16 cellular contexts compared by ENCODE assay signal in the genomic region with DNA sequence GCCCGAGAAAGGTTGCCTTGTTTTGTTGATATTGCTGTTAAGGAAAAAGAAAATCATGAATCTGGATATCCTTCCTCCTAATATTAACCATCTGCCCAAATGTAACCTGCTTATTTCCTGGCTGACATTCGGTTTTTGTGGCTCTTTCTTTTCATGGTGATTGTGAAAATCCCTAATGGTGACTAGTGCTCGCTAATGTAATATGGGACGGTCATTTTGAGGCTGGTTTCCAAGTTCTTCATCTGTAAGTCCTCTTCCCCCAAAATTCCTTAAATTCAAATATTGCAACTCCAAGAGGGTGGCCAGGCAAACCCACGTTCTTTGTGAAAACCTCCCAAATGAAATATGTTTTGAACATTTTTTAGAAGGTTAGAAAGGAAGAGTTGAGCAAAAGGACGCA.
A peak's percentile ranks its signal among the peaks of the same experiment; 100 is the strongest.
DNase-seq lines count a peak whose midpoint lies in the region; ATAC-seq and TF ChIP-seq lines count a peak whose summit lies in the region.
"Had no signal": no experiment of that assay in that cellular context is flagged by ENCODE, and none has a peak within 500 bp of the region (broad histone marks: within the 10 kb centered on the region; RNA-seq: fewer than 3 reads in every experiment).

No MANE protein-coding gene starts in this region.

- no peak overlapping the region for H3K9ac ChIP-seq in IMR-90 (ENCODE audit: low read depth, low read length)
- H3K9ac ChIP-seq in mesenchymal stem cell (ENCODE audit: low read length): no peak overlapping the region
- H3K9ac ChIP-seq: BLaER1 had no signal

- no peak overlapping the region for H2AK9ac ChIP-seq in IMR-90 (replicated peaks; ENCODE audit: low read depth, low read length, poor library complexity)

- TF ChIP-seq POLR2A in IMR-90 (IDR thresholded peaks at IDR 0.05; ENCODE audit: low read depth, low read length): no peak

- H3K4me1 ChIP-seq in IMR-90 (ENCODE audit: control insufficient read depth, insufficient read depth, low read length) (peaks cover 12% of the 10 kb centered on the region), mesenchymal stem cell (ENCODE audit: control insufficient read depth, insufficient read depth, low read depth, low read length) (peaks cover 5% of the 10 kb centered on the region)
- H3K4me1 ChIP-seq: BLaER1 had no signal

- peaks cover 7% of the 10 kb centered on the region for H3K9me1 ChIP-seq in IMR-90 (ENCODE audit: insufficient read depth, low read length)

- CTCF ChIA-PET in IMR-90 (lab: Yijun Ruan, JAX): interaction anchor here (1.3 kb wide), 1 partner anchor 130 kb away, joined by 4 read pairs; no protein-coding TSS in a partner anchor

- TF ChIP-seq RAD21 in IMR-90 (IDR thresholded peaks at IDR 0.05; ENCODE audit: low read length): no peak

- H2BK15ac ChIP-seq in IMR-90 (ENCODE audit: low read depth, low read length) (peak overlapping the region; percentile 87; the same call in 2 of the 3 replicates), mesenchymal stem cell (ENCODE audit: low read depth, poor library complexity, severe bottlenecking) (no peak overlapping the region)

- POLR2A ChIA-PET in IMR-90 (lab: Charles Lee; ENCODE audit: unreplicated experiment): no interaction called here

- H3K9me3 ChIP-seq in IMR-90 (ENCODE audit: control insufficient read depth, insufficient read depth, low read length): no peaks in the 10 kb centered on the region
- no peaks in the 10 kb centered on the region for H3K9me3 ChIP-seq in mesenchymal stem cell (ENCODE audit: control insufficient read depth, low read length)
- H3K9me3 ChIP-seq: BLaER1 had no signal

- no peak for ATAC-seq in IMR-90 (ENCODE audit: low read depth)
- ATAC-seq in GM18520 (IDR thresholded peaks at IDR 0.05; ENCODE audit: unreplicated experiment): no peak
- no peak for ATAC-seq in HG03196 (IDR thresholded peaks at IDR 0.05; ENCODE audit: unreplicated experiment)
- ATAC-seq: GM12878, GM23338 had no signal

- H3K14ac ChIP-seq in IMR-90 (replicated peaks; ENCODE audit: low read depth, low read length): peak overlapping the region; percentile 86; the same call in 1 of the 2 replicates
- H3K14ac ChIP-seq in mesenchymal stem cell (ENCODE audit: low read length in 2 of 2): no peak overlapping the region

- H4K20me1 ChIP-seq in IMR-90 (ENCODE audit: insufficient read depth, low read length): no peaks in the 10 kb centered on the region
- H4K20me1 ChIP-seq: BLaER1 had no signal

- H3K4me3 ChIP-seq in IMR-90 (ENCODE audit: insufficient read depth, low read depth, low read length) (no peak overlapping the region), mesenchymal stem cell (ENCODE audit: insufficient read depth in 1 of 2, low read depth in 1 of 2, low read length in 2 of 2) (no peak overlapping the region)
- H3K4me3 ChIP-seq: BLaER1, GM12878, GM23338 had no signal

- intact Hi-C loops in IMR-90 (cut with micrococcal nuclease): loop anchor here (5.0 kb wide), 1 partner anchor 107 kb away; no protein-coding TSS in a partner anchor

- no CpG with 5 or more reads among the region's 6 CpGs for WGBS in IMR-90 (ENCODE audit: extremely low coverage in 2 of 2, insufficient read length in 1 of 2), 2 experiments
- WGBS in mesenchymal stem cell: 97% methylated on average over 5 of the region's 6 CpGs

- H3K27ac ChIP-seq in IMR-90 (ENCODE audit: insufficient read depth, low read length) (no peak overlapping the region), mesenchymal stem cell (ENCODE audit: low read length, poor library complexity, severe bottlenecking) (no peak overlapping the region)
- H3K27ac ChIP-seq: BLaER1 had no signal

- H2BK120ac ChIP-seq in IMR-90 (ENCODE audit: low read depth, low read length) (peak overlapping the region; percentile 89), mesenchymal stem cell (ENCODE audit: low read depth, low read length) (no peak overlapping the region)

- no peak overlapping the region for H2BK12ac ChIP-seq in mesenchymal stem cell (ENCODE audit: low read length in 2 of 2)

- H3K4me2 ChIP-seq in IMR-90 (ENCODE audit: low read depth, low read length): no peak overlapping the region
- no peak overlapping the region for H3K4me2 ChIP-seq in mesenchymal stem cell (ENCODE audit: low read length, poor library complexity, severe bottlenecking)
- H3K4me2 ChIP-seq: BLaER1, GM23338 had no signal

- H3K27me3 ChIP-seq in IMR-90 (ENCODE audit: control insufficient read depth, insufficient read depth, low read length): no peaks in the 10 kb centered on the region
- no peaks in the 10 kb centered on the region for H3K27me3 ChIP-seq in mesenchymal stem cell (ENCODE audit: control insufficient read depth in 1 of 2, insufficient read depth in 1 of 2, low read length in 2 of 2)
- H3K27me3 ChIP-seq: BLaER1 had no signal

- DNase-seq in EH (ENCODE audit: low read depth) (peak; percentile 26), IMR-90 (no peak), mesenchymal stem cell (no peak), cortex of kidney (lab: John Stamatoyannopoulos, UW) (no peak), HuH-7 (ENCODE audit: low spot score) (no peak)
- DNase-seq: ACHN; AML-193; CD4-positive, alpha-beta memory T cell; DMS79 treated with DMSO at 0.1 percent for 48 hours; HCEC 1CT; KG1 had no signal

- H3K18ac ChIP-seq in IMR-90 (ENCODE audit: low read depth, low read length) (peak overlapping the region; percentile 91; the same call in 1 of the 2 replicates), mesenchymal stem cell (ENCODE audit: low read depth in 1 of 2, low read length in 2 of 2) (no peak overlapping the region)

- H3K79me1 ChIP-seq in IMR-90 (ENCODE audit: low read depth in 1 of 2, low read length in 2 of 2): no peaks in the 10 kb centered on the region
- H3K79me1 ChIP-seq in mesenchymal stem cell (replicated peaks; ENCODE audit: low read length, poor library complexity, severe bottlenecking): no peaks in the 10 kb centered on the region

- H2BK20ac ChIP-seq in IMR-90 (ENCODE audit: low read depth, low read length): peak overlapping the region; percentile 85; the same call in 1 of the 2 replicates

- H2BK5ac ChIP-seq in IMR-90 (ENCODE audit: low read depth, low read length, poor library complexity, severe bottlenecking): peak overlapping the region; percentile 72
- H2BK5ac ChIP-seq in mesenchymal stem cell (ENCODE audit: low read depth, low read length, poor library complexity, severe bottlenecking): no peak overlapping the region

- no peak for TF ChIP-seq CTCF in IMR-90 (conservative IDR thresholded peaks at IDR 0.05; ENCODE audit: low read depth, low read length)

- H4K5ac ChIP-seq in IMR-90 (ENCODE audit: low read depth, low read length): peak overlapping the region; percentile 33; the same call in 1 of the 2 replicates

- H4K91ac ChIP-seq in IMR-90 (ENCODE audit: insufficient read depth, low read depth, low read length) (no peak overlapping the region), mesenchymal stem cell (ENCODE audit: low read length) (no peak overlapping the region)

- H3K36me3 ChIP-seq in IMR-90 (ENCODE audit: control insufficient read depth, insufficient read depth, low read length): no peaks in the 10 kb centered on the region
- H3K36me3 ChIP-seq in mesenchymal stem cell (ENCODE audit: control insufficient read depth in 1 of 2, insufficient read depth in 2 of 2, low read depth in 1 of 2, low read length in 2 of 2): no peaks in the 10 kb centered on the region
- H3K36me3 ChIP-seq: BLaER1 had no signal

- H3K4ac ChIP-seq in IMR-90 (ENCODE audit: low read depth, low read length) (peak overlapping the region; percentile 78; the same call in 1 of the 2 replicates), mesenchymal stem cell (ENCODE audit: low read depth in 1 of 2, low read length in 2 of 2) (no peak overlapping the region)

- H4K8ac ChIP-seq in IMR-90 (ENCODE audit: low read depth in 2 of 2, low read length in 2 of 2) (peak overlapping the region; percentile 0; a peak in 1 of 4 replicates), mesenchymal stem cell (ENCODE audit: low read length) (no peak overlapping the region)

- H2AK5ac ChIP-seq in IMR-90 (ENCODE audit: low read depth, low read length): no peak overlapping the region
- peak overlapping the region; percentile 2 for H2AK5ac ChIP-seq in mesenchymal stem cell (ENCODE audit: low read length, severe bottlenecking)

- H2AFZ ChIP-seq in IMR-90 (replicated peaks; ENCODE audit: low read length, poor library complexity) (no peak overlapping the region), mesenchymal stem cell (ENCODE audit: low read depth, low read length) (no peak overlapping the region)
- H2AFZ ChIP-seq: GM23338 had no signal

- BruUV-seq in IMR-90 (replicated peaks; lab: Mats Ljungman, UMichigan): no TSS peak

- dilution Hi-C loops in IMR-90 (cut with HindIII; ENCODE audit: low sequenced_read_pairs, unreplicated experiment): no loop called here

- in situ Hi-C loops in IMR-90 (cut with MboI; ENCODE audit: low sequenced_read_pairs): no loop called here

- H3K23ac ChIP-seq in IMR-90 (ENCODE audit: low read depth, low read length): no peak overlapping the region; the same call in 1 of the 2 replicates
- no peak overlapping the region for H3K23ac ChIP-seq in mesenchymal stem cell (ENCODE audit: low read length in 2 of 2)

- no peak overlapping the region for H3K56ac ChIP-seq in IMR-90 (ENCODE audit: extremely low read depth, insufficient read depth, low read length)

TF ChIP-seq in IMR-90, 13 proteins besides CTCF, POLR2A, EP300 and RAD21 (continues in another document):
- no peak for TF ChIP-seq FOS (IDR thresholded peaks at IDR 0.05; ENCODE audit: low read depth, low read length)
- TF ChIP-seq NFE2L2 (IDR thresholded peaks at IDR 0.05; ENCODE audit: low read depth, low read length): no peak
- TF ChIP-seq ELK1 (IDR thresholded peaks at IDR 0.05; ENCODE audit: borderline replicate concordance, low read depth, low read length): no peak
- no peak for TF ChIP-seq CEBPB (IDR thresholded peaks at IDR 0.05; ENCODE audit: low read depth, low read length)
- TF ChIP-seq MAZ (IDR thresholded peaks at IDR 0.05; ENCODE audit: borderline replicate concordance, low read depth, low read length): no peak
- no peak for TF ChIP-seq SMC3 (IDR thresholded peaks at IDR 0.05; ENCODE audit: low read depth, low read length)
- TF ChIP-seq MAFK (IDR thresholded peaks at IDR 0.05; ENCODE audit: low read depth, low read length): no peak
- no peak for TF ChIP-seq CHD1 (IDR thresholded peaks at IDR 0.05; ENCODE audit: low read depth, low read length)
- no peak for TF ChIP-seq BHLHE40 (IDR thresholded peaks at IDR 0.05; ENCODE audit: low read depth, low read length)
- TF ChIP-seq MXI1 (IDR thresholded peaks at IDR 0.05; ENCODE audit: borderline replicate concordance, low read depth, low read length): no peak
- no peak for TF ChIP-seq RFX5 (IDR thresholded peaks at IDR 0.05; ENCODE audit: low read depth, low read length)
